ENCODE assay signal across 6 cellular contexts in genomic region chr5:140664018-140664352, GRCh38. TPM values are rescaled to one million over a fixed set of nuclear protein-coding genes. Genes with fewer than 3 reads are reported as not detected.
A peak's percentile ranks its signal among the peaks of the same experiment; 100 is the strongest.
DNase-seq lines count a peak whose midpoint lies in the region; ATAC-seq and TF ChIP-seq lines count a peak whose summit lies in the region.

No MANE protein-coding gene starts in this region.

- no peaks in the 10 kb centered on the region for H3K27me3 Mint-ChIP-seq in T-helper 2 cell treated with Interferon-gamma antibody and Interleukin-4, amounts not matched to agents 5 μg/mL and 100 μg/mL, for 36 hours (ENCODE audit: low read depth)

- H3K9me3 Mint-ChIP-seq in T-helper 2 cell treated with Interferon-gamma antibody and Interleukin-4, amounts not matched to agents 5 μg/mL and 100 μg/mL, for 36 hours: no peaks in the 10 kb centered on the region

- intact Hi-C loops in heart left ventricle (cut with DNase I): loop anchor here in 4 of 10 donors (1.0 to 10.0 kb wide), 5 partner anchors 17 to 259 kb away; partner anchors contain the start of genes ANKHD1 (in 2 of the 4), IK (in 2 of the 4), NDUFA2 (in 2 of the 4) and HARS1 (in 1 of the 4)

- TF ChIP-seq POLR2A in heart left ventricle (IDR thresholded peaks at IDR 0.05): no peak

- H3K4me1 Mint-ChIP-seq in T-helper 2 cell treated with Interferon-gamma antibody and Interleukin-4, amounts not matched to agents 5 μg/mL and 100 μg/mL, for 36 hours (ENCODE audit: low read depth): peaks cover 23% of the 10 kb centered on the region

- H3K4me3 ChIP-seq in heart left ventricle (peak overlapping the region; percentile 50 to 98 (median 90)), thymus (ENCODE audit: low read length) (peak overlapping the region; percentile 86)

- H3K27me3 ChIP-seq in heart left ventricle (no peaks in the 10 kb centered on the region), thymus (ENCODE audit: control insufficient read depth, insufficient read depth) (no peaks in the 10 kb centered on the region)

- no peak for DNase-seq in T-helper 2 cell treated with Interferon-gamma antibody and Interleukin-4, amounts not matched to agents 5 μg/mL and 100 μg/mL, for 36 hours (ENCODE audit: low spot score)
- DNase-seq in T-helper 2 cell: no peak
- no peak for DNase-seq in heart left ventricle
- no peak for DNase-seq in NCI-H1694 treated with DMSO at 0.1 percent for 48 hours (lab: John Stamatoyannopoulos, UW)

- no peaks in the 10 kb centered on the region for H3K9me3 ChIP-seq in heart left ventricle
- no peaks in the 10 kb centered on the region for H3K9me3 ChIP-seq in thymus (ENCODE audit: control insufficient read depth)

- no peak for TF ChIP-seq CTCF in heart left ventricle (IDR thresholded peaks at IDR 0.05)

- H3K4me3 Mint-ChIP-seq in T-helper 2 cell treated with Interferon-gamma antibody and Interleukin-4, amounts not matched to agents 5 μg/mL and 100 μg/mL, for 36 hours: peak overlapping the region; percentile 98

- WGBS in heart left ventricle, 4 donors: 11 to 22% (median 11%) methylated on average over 19 of the region's 19 CpGs
- WGBS in thymus: 35% methylated on average over 19 of the region's 19 CpGs

- H3K4me1 ChIP-seq in heart left ventricle (peaks cover 0 to 34% (median 27%) of the 10 kb centered on the region in 12 donors), thymus (ENCODE audit: control insufficient read depth, insufficient read depth, low read length) (peaks cover 3% of the 10 kb centered on the region)

- peaks cover 72% of the 10 kb centered on the region for H3K36me3 Mint-ChIP-seq in T-helper 2 cell treated with Interferon-gamma antibody and Interleukin-4, amounts not matched to agents 5 μg/mL and 100 μg/mL, for 36 hours (ENCODE audit: low read depth)

- H3K36me3 ChIP-seq in heart left ventricle (peaks cover 0 to 64% (median 59%) of the 10 kb centered on the region in 9 donors), thymus (ENCODE audit: control insufficient read depth, insufficient read depth) (peaks cover 52% of the 10 kb centered on the region)

- H3K27ac ChIP-seq in heart left ventricle (peak overlapping the region; percentile 90 to 99 (median 94)), thymus (ENCODE audit: low read depth) (peak overlapping the region; percentile 96)

- peak overlapping the region; percentile 93 for H3K27ac Mint-ChIP-seq in T-helper 2 cell treated with Interferon-gamma antibody and Interleukin-4, amounts not matched to agents 5 μg/mL and 100 μg/mL, for 36 hours

- ATAC-seq in heart left ventricle (peak in 2 of 4 donors; percentile 17 to 21), HG02840 (IDR thresholded peaks at IDR 0.05; ENCODE audit: low FRiP score, unreplicated experiment) (no peak)

RNA-seq across cellular contexts. Expression of gene WDR55, which starts 0.7 kb away (rescaled TPM):
- total RNA-seq in heart left ventricle: 10 to 100 TPM in 8 of 9 donors, 1 to 10 TPM in 1; 9.6 to 17.5 (median 12.2) TPM
- polyA plus RNA-seq in heart left ventricle: 10 to 100 TPM; 11.0 to 19.3 TPM
- 24.0 TPM for polyA plus RNA-seq in thymus

RNA-seq across cellular contexts. Expression of gene DND1, which starts 9.4 kb away (rescaled TPM):
- total RNA-seq in heart left ventricle: under 1 TPM in 7 of 9 donors, not detected in 2; 0.16 to 0.75 (median 0.51) TPM
- polyA plus RNA-seq in heart left ventricle (under 1 TPM; 0.53 to 0.95 TPM), thymus (5.0 TPM)

RNA-seq across cellular contexts. Expression of gene IK, which starts 16.4 kb away (rescaled TPM):
- total RNA-seq in heart left ventricle: 100 to 1,000 TPM in 2 of 9 donors, 10 to 100 TPM in 7; 60.9 to 147 (median 79.0) TPM
- polyA plus RNA-seq in heart left ventricle (10 to 100 TPM; 54.4 to 97.6 TPM), thymus (94.2 TPM)

RNA-seq across cellular contexts. Expression of gene NDUFA2, which starts 16.6 kb away (rescaled TPM):
- 100 to 1,000 TPM in 8 of 9 donors, 10 to 100 TPM in 1; 84.0 to 156 (median 115) TPM for total RNA-seq in heart left ventricle
- 100 to 1,000 TPM; 205 to 550 TPM for polyA plus RNA-seq in heart left ventricle
- 193 TPM for polyA plus RNA-seq in thymus

RNA-seq across cellular contexts. Expression of gene TMCO6, which starts 24.7 kb away (rescaled TPM):
- total RNA-seq in heart left ventricle: 10 to 100 TPM in 1 of 9 donors, 1 to 10 TPM in 8; 2.2 to 11.7 (median 3.3) TPM
- polyA plus RNA-seq in heart left ventricle: 1 to 10 TPM; 3.9 to 8.7 TPM
- polyA plus RNA-seq in thymus: 18.4 TPM
